In genomic region chr2:201751566-201751965, GRCh38 we compare ENCODE assay signal across 10 cellular contexts. TPM values are rescaled to one million over a fixed set of nuclear protein-coding genes. Genes with fewer than 3 reads are reported as not detected.
"Had no signal": no experiment of that assay in that cellular context is flagged by ENCODE, and none has a peak within 500 bp of the region (broad histone marks: within the 10 kb centered on the region; RNA-seq: fewer than 3 reads in every experiment).

No MANE protein-coding gene starts in this region.

- ATAC-seq: GM23338, HCT116 had no signal

- H3K27ac Mint-ChIP-seq: GM23338, IgD-negative memory B cell had no signal

- H3K4me3 Mint-ChIP-seq: GM23338, IgD-negative memory B cell had no signal

- H3K9me3 Mint-ChIP-seq: GM23338, IgD-negative memory B cell had no signal

- H3K27me3 Mint-ChIP-seq: IgD-negative memory B cell had no signal

- H3K4me1 ChIP-seq: HAP-1 had no signal

- H3K4me1 Mint-ChIP-seq: GM23338 had no signal

- FAIRE-seq: H1, HTR-8/SVneo had no signal

- DNase-seq: H7, KBM-7 had no signal

- H3K27ac ChIP-seq: KMS-11 had no signal

RNA-seq across cellular contexts. Expression of gene MPP4, which starts 53.1 kb away (rescaled TPM):
- total RNA-seq: GM23338, H1, H7, HT-29 had no signal
- polyA plus RNA-seq: GM23338, H1, IgD-negative memory B cell had no signal

RNA-seq across cellular contexts. Expression of gene CDK15, which starts 54.8 kb away (rescaled TPM):
- total RNA-seq: GM23338, H1, H7, HT-29 had no signal
- polyA plus RNA-seq: IgD-negative memory B cell had no signal
